In genomic region chr20:4897600-4897999, GRCh38 we compare ENCODE assay signal across 15 cellular contexts.
DNase-seq lines count a peak whose midpoint lies in the region; ATAC-seq and TF ChIP-seq lines count a peak whose summit lies in the region.
"Had no signal": no experiment of that assay in that cellular context is flagged by ENCODE, and none has a peak within 500 bp of the region (broad histone marks: within the 10 kb centered on the region; RNA-seq: fewer than 3 reads in every experiment).

No MANE protein-coding gene starts in this region.

- no peak overlapping the region for H3K4me3 Mint-ChIP-seq in stimulated activated naive CD8-positive, alpha-beta T cell treated with anti-CD3 and anti-CD28 coated beads, Interleukin-15, amount 100 ng/mL, for 72 hours
- no peak overlapping the region for H3K4me3 Mint-ChIP-seq in activated naive CD8-positive, alpha-beta T cell treated with anti-CD3 and anti-CD28 coated beads for 36 hours
- H3K4me3 Mint-ChIP-seq in CD4-positive, alpha-beta T cell = no peak overlapping the region
- H3K4me3 Mint-ChIP-seq: CD8-positive, alpha-beta T cell; stimulated activated naive CD8-positive, alpha-beta T cell treated with anti-CD3 and anti-CD28 coated beads, Interleukin-15, Interleukin-2, amounts not matched to agents 100 ng/mL and 50 ng/mL, for 24 hours had no signal

- peaks cover 13% of the 10 kb centered on the region for H3K36me3 Mint-ChIP-seq in activated naive CD8-positive, alpha-beta T cell treated with anti-CD3 and anti-CD28 coated beads for 36 hours
- H3K36me3 Mint-ChIP-seq in CD4-positive, alpha-beta T cell (ENCODE audit: low read depth) = peaks cover 70% of the 10 kb centered on the region

- TF ChIP-seq CTCF in CD4-positive, alpha-beta T cell (IDR thresholded peaks at IDR 0.05) = no peak

- no peak for DNase-seq in stimulated activated naive CD8-positive, alpha-beta T cell treated with anti-CD3 and anti-CD28 coated beads, Interleukin-15, amount 100 ng/mL, for 72 hours
- DNase-seq in stimulated activated naive CD8-positive, alpha-beta T cell treated with anti-CD3 and anti-CD28 coated beads, Interleukin-15, Interleukin-2, amounts not matched to agents 100 U/mL and 50 U/mL, for 24 hours = no peak
- DNase-seq in cerebellar cortex (ENCODE audit: low spot score) = peak; percentile 48
- peak; percentile 39 for DNase-seq in myocyte (ENCODE audit: low read depth)
- no peak for DNase-seq in Right ventricle myocardium superior
- no peak for DNase-seq in activated naive CD8-positive, alpha-beta T cell treated with anti-CD3 and anti-CD28 coated beads for 36 hours
- no peak for DNase-seq in CD4-positive, alpha-beta T cell
- DNase-seq: activated CD8-positive, alpha-beta memory T cell treated with anti-CD3 and anti-CD28 coated beads for 24 hours; activated effector memory CD4-positive, alpha-beta T cell treated with anti-CD3 and anti-CD28 coated beads, Interleukin-2, amount 50 U/mL, for 16 hours; NCI-H2171; posterior cingulate gyrus had no signal

- POLR2A ChIA-PET in CD4-positive, alpha-beta T cell (lab: Charles Lee) = no interaction called here

- no peak for ATAC-seq in stimulated activated naive CD8-positive, alpha-beta T cell treated with anti-CD3 and anti-CD28 coated beads, Interleukin-15, amount 100 ng/mL, for 72 hours
- no peak for ATAC-seq in stimulated activated naive CD8-positive, alpha-beta T cell treated with anti-CD3 and anti-CD28 coated beads, Interleukin-15, Interleukin-2, amounts not matched to agents 100 U/mL and 50 U/mL, for 24 hours
- no peak for ATAC-seq in Right ventricle myocardium superior (ENCODE audit: poor library complexity)
- ATAC-seq in HG02885 (IDR thresholded peaks at IDR 0.05; ENCODE audit: poor library complexity, unreplicated experiment) = no peak
- ATAC-seq in CD4-positive, alpha-beta T cell (ENCODE audit: poor library complexity) = no peak
- ATAC-seq: CD8-positive, alpha-beta T cell had no signal

- H3K27me3 ChIP-seq in CD4-positive, alpha-beta T cell (ENCODE audit: control insufficient read depth, insufficient read depth, low read length) = no peaks in the 10 kb centered on the region
- H3K27me3 ChIP-seq: ascending aorta had no signal

- H3K9me3 ChIP-seq in CD4-positive, alpha-beta T cell (ENCODE audit: control insufficient read depth, low read length) = no peaks in the 10 kb centered on the region
- H3K9me3 ChIP-seq: ascending aorta had no signal

- peaks cover 11% of the 10 kb centered on the region for H3K4me1 Mint-ChIP-seq in stimulated activated naive CD8-positive, alpha-beta T cell treated with anti-CD3 and anti-CD28 coated beads, Interleukin-15, amount 100 ng/mL, for 72 hours
- no peaks in the 10 kb centered on the region for H3K4me1 Mint-ChIP-seq in activated naive CD8-positive, alpha-beta T cell treated with anti-CD3 and anti-CD28 coated beads for 36 hours
- peaks cover 7% of the 10 kb centered on the region for H3K4me1 Mint-ChIP-seq in CD4-positive, alpha-beta T cell (ENCODE audit: low read depth)

- no peaks in the 10 kb centered on the region for H3K27me3 Mint-ChIP-seq in stimulated activated naive CD8-positive, alpha-beta T cell treated with anti-CD3 and anti-CD28 coated beads, Interleukin-15, amount 100 ng/mL, for 72 hours
- no peaks in the 10 kb centered on the region for H3K27me3 Mint-ChIP-seq in activated naive CD8-positive, alpha-beta T cell treated with anti-CD3 and anti-CD28 coated beads for 36 hours
- no peaks in the 10 kb centered on the region for H3K27me3 Mint-ChIP-seq in CD4-positive, alpha-beta T cell
- H3K27me3 Mint-ChIP-seq: stimulated activated naive CD8-positive, alpha-beta T cell treated with anti-CD3 and anti-CD28 coated beads, Interleukin-15, Interleukin-2, amounts not matched to agents 100 ng/mL and 50 ng/mL, for 24 hours had no signal

- peak overlapping the region; percentile 59 to 87 for H3K27ac Mint-ChIP-seq in stimulated activated naive CD8-positive, alpha-beta T cell treated with anti-CD3 and anti-CD28 coated beads, Interleukin-15, amount 100 ng/mL, for 72 hours
- H3K27ac Mint-ChIP-seq in activated naive CD8-positive, alpha-beta T cell treated with anti-CD3 and anti-CD28 coated beads for 36 hours = no peak overlapping the region
- no peak overlapping the region for H3K27ac Mint-ChIP-seq in CD4-positive, alpha-beta T cell
- H3K27ac Mint-ChIP-seq: CD8-positive, alpha-beta T cell; stimulated activated naive CD8-positive, alpha-beta T cell treated with anti-CD3 and anti-CD28 coated beads, Interleukin-15, Interleukin-2, amounts not matched to agents 100 ng/mL and 50 ng/mL, for 24 hours had no signal

- no peaks in the 10 kb centered on the region for H3K9me3 Mint-ChIP-seq in stimulated activated naive CD8-positive, alpha-beta T cell treated with anti-CD3 and anti-CD28 coated beads, Interleukin-15, amount 100 ng/mL, for 72 hours
- H3K9me3 Mint-ChIP-seq in activated naive CD8-positive, alpha-beta T cell treated with anti-CD3 and anti-CD28 coated beads for 36 hours = no peaks in the 10 kb centered on the region
- H3K9me3 Mint-ChIP-seq in CD4-positive, alpha-beta T cell = no peaks in the 10 kb centered on the region
- H3K9me3 Mint-ChIP-seq: CD8-positive, alpha-beta T cell; stimulated activated naive CD8-positive, alpha-beta T cell treated with anti-CD3 and anti-CD28 coated beads, Interleukin-15, Interleukin-2, amounts not matched to agents 100 ng/mL and 50 ng/mL, for 24 hours had no signal

- CTCF ChIA-PET in CD4-positive, alpha-beta T cell (lab: Charles Lee) = no interaction called here

- no peak overlapping the region for H3K27ac ChIP-seq in CD4-positive, alpha-beta T cell (ENCODE audit: low read depth, low read length)
- H3K27ac ChIP-seq: ascending aorta had no signal

- intact Hi-C loops in Right ventricle myocardium superior (cut with DNase I) = no loop called here
- intact Hi-C loops in CD4-positive, alpha-beta T cell (cut with DNase I, micrococcal nuclease) = no loop called here

Comparison
In these comparisons a context has a peak if more than half of its experiments do, and no peak if none do; other contexts are left out.
1. DNase-seq: peak in cerebellar cortex (single experiment) and myocyte (single experiment); none in stimulated activated naive CD8-positive, alpha-beta T cell treated with anti-CD3 and anti-CD28 coated beads, Interleukin-15, amount 100 ng/mL, for 72 hours (0 of 2), stimulated activated naive CD8-positive, alpha-beta T cell treated with anti-CD3 and anti-CD28 coated beads, Interleukin-15, Interleukin-2, amounts not matched to agents 100 U/mL and 50 U/mL, for 24 hours (single experiment), Right ventricle myocardium superior (single experiment), activated naive CD8-positive, alpha-beta T cell treated with anti-CD3 and anti-CD28 coated beads for 36 hours (single experiment) and CD4-positive, alpha-beta T cell (0 of 10).
2. H3K27ac Mint-ChIP-seq: peak in stimulated activated naive CD8-positive, alpha-beta T cell treated with anti-CD3 and anti-CD28 coated beads, Interleukin-15, amount 100 ng/mL, for 72 hours (2 of 2); none in activated naive CD8-positive, alpha-beta T cell treated with anti-CD3 and anti-CD28 coated beads for 36 hours (single experiment) and CD4-positive, alpha-beta T cell (single experiment).